ENCODE assay signal across 23 cellular contexts in genomic region chr3:12461097-12461649, GRCh38. TPM values are rescaled to one million over a fixed set of nuclear protein-coding genes. Genes with fewer than 3 reads are reported as not detected.
DNase-seq lines count a peak whose midpoint lies in the region; ATAC-seq, FAIRE-seq and TF ChIP-seq lines count a peak whose summit lies in the region.
"Had no signal": no experiment of that assay in that cellular context is flagged by ENCODE, and none has a peak within 500 bp of the region (broad histone marks: within the 10 kb centered on the region; RNA-seq: fewer than 3 reads in every experiment).

No MANE protein-coding gene starts in this region.

- TF ChIP-seq CTCF in PC-3 (conservative IDR thresholded peaks at IDR 0.05; ENCODE audit: low read depth, low read length) (no peak), colonic mucosa (IDR thresholded peaks at IDR 0.05) (no peak)

- H3K27ac ChIP-seq in PC-3 (ENCODE audit: low read length) (peak overlapping the region; percentile 97), colonic mucosa (peak overlapping the region; percentile 61)
- H3K27ac ChIP-seq: epithelial cell of prostate had no signal

- peak in 1 of 2 donors; percentile 34 for DNase-seq in activated T-cell treated with anti-CD3 and anti-CD28 coated beads, Interleukin-2, amount 50 U/mL, for 72 hours
- DNase-seq in activated T-cell treated with anti-CD3 and anti-CD28 coated beads, Interleukin-2, amount 50 U/mL, for 24 hours = no peak
- DNase-seq in PC-3 = peak; percentile 66
- DNase-seq in colonic mucosa = no peak
- no peak for DNase-seq in SW 1271 (lab: John Stamatoyannopoulos, UW)
- no peak for DNase-seq in frontal cortex (ENCODE audit: low spot score in 2 of 2)
- no peak for DNase-seq in NCI-H1436 (lab: John Stamatoyannopoulos, UW)
- DNase-seq: cerebellar nuclear complex; HCEC 1CT; heart left ventricle; mammary epithelial cell; NCI-H1105 treated with DMSO at 0.1 percent for 48 hours; NCI-H2081 treated with DMSO at 0.1 percent for 48 hours; NCI-H446 treated with DMSO at 0.1 percent for 48 hours; occipital lobe; Right ventricle myocardium superior; stimulated activated naive B cell treated with anti-CD40 and anti-IgM and Interleukin-4, amounts not matched to agents 10 μg/mL and 1 μg/mL and 100 μg/mL, for 72 hours had no signal

- H3K27me3 ChIP-seq in PC-3 (ENCODE audit: low read length) (no peaks in the 10 kb centered on the region), colonic mucosa (no peaks in the 10 kb centered on the region)
- H3K27me3 ChIP-seq: BLaER1 treated with 17β-estradiol and CSF1 and Interleukin-3, amounts not matched to agents 10 nM and 100 nM; heart left ventricle had no signal

- BruUV-seq in PC-3 (replicated peaks; lab: Mats Ljungman, UMichigan) = no TSS peak

- no peaks in the 10 kb centered on the region for H3K79me2 ChIP-seq in PC-3 (ENCODE audit: low read length)

- H3K4me1 Mint-ChIP-seq in activated T-cell treated with anti-CD3 and anti-CD28 coated beads, Interleukin-2, amount 50 U/mL, for 72 hours (ENCODE audit: low read depth) = peaks cover 24% of the 10 kb centered on the region
- H3K4me1 Mint-ChIP-seq in activated T-cell treated with anti-CD3 and anti-CD28 coated beads, Interleukin-2, amount 50 U/mL, for 24 hours (ENCODE audit: low read depth) = peaks cover 17% of the 10 kb centered on the region
- peaks cover 25% of the 10 kb centered on the region for H3K4me1 Mint-ChIP-seq in stimulated activated naive CD8-positive, alpha-beta T cell treated with anti-CD3 and anti-CD28 coated beads, Interleukin-15, Interleukin-2, amounts not matched to agents 100 ng/mL and 50 ng/mL, for 24 hours (ENCODE audit: low read depth)
- H3K4me1 Mint-ChIP-seq: IgD-negative memory B cell had no signal

- H3K9me3 ChIP-seq in PC-3 (ENCODE audit: low read length) (no peaks in the 10 kb centered on the region), colonic mucosa (no peaks in the 10 kb centered on the region)
- H3K9me3 ChIP-seq: BLaER1 treated with 17β-estradiol and CSF1 and Interleukin-3, amounts not matched to agents 10 nM and 100 nM; heart left ventricle had no signal

- H3K4me3 ChIP-seq in PC-3 (ENCODE audit: low read length) = no peak overlapping the region
- no peak overlapping the region for H3K4me3 ChIP-seq in colonic mucosa
- H3K4me3 ChIP-seq: BLaER1 treated with 17β-estradiol and CSF1 and Interleukin-3, amounts not matched to agents 10 nM and 100 nM; heart left ventricle; skin epidermis had no signal

- H4K20me1 ChIP-seq in PC-3 (ENCODE audit: low read length) = no peaks in the 10 kb centered on the region
- H4K20me1 ChIP-seq: BLaER1 treated with 17β-estradiol and CSF1 and Interleukin-3, amounts not matched to agents 10 nM and 100 nM had no signal

- no peak overlapping the region for H3K27ac Mint-ChIP-seq in activated T-cell treated with anti-CD3 and anti-CD28 coated beads, Interleukin-2, amount 50 U/mL, for 72 hours
- no peak overlapping the region for H3K27ac Mint-ChIP-seq in activated T-cell treated with anti-CD3 and anti-CD28 coated beads, Interleukin-2, amount 50 U/mL, for 24 hours
- peak overlapping the region; percentile 63 for H3K27ac Mint-ChIP-seq in stimulated activated naive CD8-positive, alpha-beta T cell treated with anti-CD3 and anti-CD28 coated beads, Interleukin-15, Interleukin-2, amounts not matched to agents 100 ng/mL and 50 ng/mL, for 24 hours
- H3K27ac Mint-ChIP-seq: IgD-negative memory B cell; stimulated activated naive B cell treated with anti-CD40 and anti-IgM and Interleukin-4, amounts not matched to agents 10 μg/mL and 1 μg/mL and 100 μg/mL, for 72 hours had no signal

- intact Hi-C loops in PC-3 (cut with micrococcal nuclease) = no loop called here
- intact Hi-C loops in colonic mucosa (cut with DNase I) = loop anchor here (10.0 kb wide), 1 partner anchor 156 kb away; no protein-coding TSS in a partner anchor

- no peak overlapping the region for H3K4me3 Mint-ChIP-seq in activated T-cell treated with anti-CD3 and anti-CD28 coated beads, Interleukin-2, amount 50 U/mL, for 72 hours
- H3K4me3 Mint-ChIP-seq in activated T-cell treated with anti-CD3 and anti-CD28 coated beads, Interleukin-2, amount 50 U/mL, for 24 hours = no peak overlapping the region
- H3K4me3 Mint-ChIP-seq in stimulated activated naive CD8-positive, alpha-beta T cell treated with anti-CD3 and anti-CD28 coated beads, Interleukin-15, Interleukin-2, amounts not matched to agents 100 ng/mL and 50 ng/mL, for 24 hours = no peak overlapping the region
- H3K4me3 Mint-ChIP-seq: stimulated activated naive B cell treated with anti-CD40 and anti-IgM and Interleukin-4, amounts not matched to agents 10 μg/mL and 1 μg/mL and 100 μg/mL, for 72 hours had no signal

- no peaks in the 10 kb centered on the region for H3K9me2 ChIP-seq in PC-3 (replicated peaks; ENCODE audit: low read length)

- H3K9ac ChIP-seq in PC-3 (ENCODE audit: low read length) (peak overlapping the region; percentile 68), colonic mucosa (ENCODE audit: low read depth in 2 of 2, low read length in 2 of 2) (peak overlapping the region in 1 of 2 donors; percentile 22)
- H3K9ac ChIP-seq: BLaER1 treated with 17β-estradiol and CSF1 and Interleukin-3, amounts not matched to agents 10 nM and 100 nM had no signal

- no peaks in the 10 kb centered on the region for H3K36me3 Mint-ChIP-seq in activated T-cell treated with anti-CD3 and anti-CD28 coated beads, Interleukin-2, amount 50 U/mL, for 72 hours (ENCODE audit: insufficient read depth in 2 of 2)
- H3K36me3 Mint-ChIP-seq in activated T-cell treated with anti-CD3 and anti-CD28 coated beads, Interleukin-2, amount 50 U/mL, for 24 hours (ENCODE audit: low read depth) = no peaks in the 10 kb centered on the region
- H3K36me3 Mint-ChIP-seq in stimulated activated naive CD8-positive, alpha-beta T cell treated with anti-CD3 and anti-CD28 coated beads, Interleukin-15, Interleukin-2, amounts not matched to agents 100 ng/mL and 50 ng/mL, for 24 hours (ENCODE audit: low read depth) = no peaks in the 10 kb centered on the region
- H3K36me3 Mint-ChIP-seq: IgD-negative memory B cell; stimulated activated naive B cell treated with anti-CD40 and anti-IgM and Interleukin-4, amounts not matched to agents 10 μg/mL and 1 μg/mL and 100 μg/mL, for 72 hours had no signal

- no peak overlapping the region for H2AFZ ChIP-seq in PC-3 (ENCODE audit: low read length)

- peaks cover 4% of the 10 kb centered on the region for H3F3A ChIP-seq in PC-3 (ENCODE audit: low read length, unreplicated experiment)

- H3K4me1 ChIP-seq in PC-3 (ENCODE audit: insufficient read depth, low read length) (peaks cover 32% of the 10 kb centered on the region), colonic mucosa (peaks cover 14% of the 10 kb centered on the region)

- H3K36me3 ChIP-seq in PC-3 (ENCODE audit: low read depth, low read length) = no peaks in the 10 kb centered on the region
- H3K36me3 ChIP-seq in colonic mucosa = no peaks in the 10 kb centered on the region
- H3K36me3 ChIP-seq: BLaER1 treated with 17β-estradiol and CSF1 and Interleukin-3, amounts not matched to agents 10 nM and 100 nM; heart left ventricle had no signal

- peak; percentile 51 to 83 for ATAC-seq in activated T-cell treated with anti-CD3 and anti-CD28 coated beads, Interleukin-2, amount 50 U/mL, for 72 hours (replicated peaks in 1 of 2)
- ATAC-seq in PC-3 = peak; percentile 3
- ATAC-seq: activated CD4-positive, CD25-positive, alpha-beta regulatory T cell treated with anti-CD3 and anti-CD28 coated beads, Interleukin-2, amount 50 U/mL, for 24 hours; heart left ventricle; stimulated activated naive B cell treated with anti-CD40 and anti-IgM and Interleukin-4, amounts not matched to agents 10 μg/mL and 1 μg/mL and 100 μg/mL, for 72 hours had no signal

- H3K9me3 Mint-ChIP-seq in activated T-cell treated with anti-CD3 and anti-CD28 coated beads, Interleukin-2, amount 50 U/mL, for 72 hours = no peaks in the 10 kb centered on the region
- no peaks in the 10 kb centered on the region for H3K9me3 Mint-ChIP-seq in activated T-cell treated with anti-CD3 and anti-CD28 coated beads, Interleukin-2, amount 50 U/mL, for 24 hours
- no peaks in the 10 kb centered on the region for H3K9me3 Mint-ChIP-seq in stimulated activated naive CD8-positive, alpha-beta T cell treated with anti-CD3 and anti-CD28 coated beads, Interleukin-15, Interleukin-2, amounts not matched to agents 100 ng/mL and 50 ng/mL, for 24 hours

- no peak overlapping the region for H3K4me2 ChIP-seq in PC-3 (ENCODE audit: low read length)

- no peaks in the 10 kb centered on the region for H3K27me3 Mint-ChIP-seq in activated T-cell treated with anti-CD3 and anti-CD28 coated beads, Interleukin-2, amount 50 U/mL, for 72 hours (ENCODE audit: low read depth)
- H3K27me3 Mint-ChIP-seq in activated T-cell treated with anti-CD3 and anti-CD28 coated beads, Interleukin-2, amount 50 U/mL, for 24 hours = no peaks in the 10 kb centered on the region
- no peaks in the 10 kb centered on the region for H3K27me3 Mint-ChIP-seq in stimulated activated naive CD8-positive, alpha-beta T cell treated with anti-CD3 and anti-CD28 coated beads, Interleukin-15, Interleukin-2, amounts not matched to agents 100 ng/mL and 50 ng/mL, for 24 hours
- H3K27me3 Mint-ChIP-seq: IgD-negative memory B cell had no signal

- CTCF ChIA-PET in PC-3 (lab: Charles Lee) = interaction anchor here (0.5 to 0.6 kb wide), 2 partner anchors 9 to 260 kb away, joined by 3 read pairs; no protein-coding TSS in a partner anchor

- FAIRE-seq in frontal cortex (lab: Jason Lieb, UNC) = no peak

- POLR2A ChIA-PET in PC-3 (lab: Charles Lee; ENCODE audit: unreplicated experiment) = interaction anchor here (0.5 to 0.7 kb wide), 4 partner anchors 9 to 237 kb away, joined by 3 to 8 read pairs (median 6); no protein-coding TSS in a partner anchor

RNA-seq across cellular contexts. Expression of gene TSEN2, which starts 23.1 kb away (rescaled TPM):
- 10 to 100 TPM in 1 of 2 donors, 1 to 10 TPM in 1; 8.7 to 11.8 TPM for total RNA-seq in activated T-cell treated with anti-CD3 and anti-CD28 coated beads, Interleukin-2, amount 50 U/mL, for 72 hours
- total RNA-seq in PC-3 (2014; rRNA removed) (40.2 and 51.0 TPM in 2 replicates), colonic mucosa (10 to 100 TPM; 13.7 to 21.1 TPM), frontal cortex (39.5 TPM)
